18 cellular contexts compared by ENCODE assay signal in the genomic region with DNA sequence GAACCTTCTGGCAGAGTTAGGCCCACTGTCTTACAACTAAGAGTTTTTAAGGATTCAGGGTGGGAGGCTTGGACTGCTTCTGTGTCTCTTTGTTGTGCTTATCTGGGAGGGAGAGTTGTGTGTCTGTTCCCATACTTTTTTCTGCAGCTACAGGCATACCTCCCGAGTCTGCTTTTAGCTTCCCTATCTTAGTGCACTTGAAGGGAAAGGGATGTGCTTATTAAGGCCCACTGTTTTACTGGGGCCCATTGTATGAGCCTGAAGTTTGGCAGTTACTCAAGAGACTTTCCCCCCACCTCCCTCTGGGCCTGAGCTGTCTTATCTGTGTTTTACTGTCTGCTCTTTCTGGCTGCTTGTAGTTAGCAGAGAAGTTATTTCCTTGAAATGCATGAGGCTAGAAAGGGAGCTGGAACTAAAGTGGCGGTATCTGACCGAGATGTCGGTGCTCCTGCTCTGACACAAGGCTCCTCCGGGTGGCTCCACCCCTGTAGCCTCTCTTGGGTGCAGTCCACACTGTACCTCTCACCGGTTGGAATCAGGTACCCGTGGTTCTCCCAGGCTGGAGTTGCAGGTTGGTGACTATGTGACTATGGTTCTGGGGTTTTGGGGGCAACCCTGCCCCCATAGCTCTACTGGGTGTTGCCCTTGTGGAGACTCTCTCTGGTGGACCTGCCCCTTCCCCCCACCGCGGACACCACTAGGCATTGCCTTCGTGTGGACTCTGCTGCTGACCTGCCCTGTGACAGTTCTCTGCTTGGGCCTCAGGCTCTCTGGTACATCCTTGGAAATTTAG. TPM values are rescaled to one million over a fixed set of nuclear protein-coding genes. Genes with fewer than 3 reads are reported as not detected.
DNase-seq lines count a peak whose midpoint lies in the region; ATAC-seq and TF ChIP-seq lines count a peak whose summit lies in the region.
"Had no signal": no experiment of that assay in that cellular context is flagged by ENCODE, and none has a peak within 500 bp of the region (broad histone marks: within the 10 kb centered on the region; RNA-seq: fewer than 3 reads in every experiment).

No MANE protein-coding gene starts in this region.

- no peaks in the 10 kb centered on the region for H3K27me3 ChIP-seq in H7 (ENCODE audit: control insufficient read depth, insufficient read depth, low read length)
- H3K27me3 ChIP-seq in brain microvascular endothelial cell (replicated peaks): no peaks in the 10 kb centered on the region
- H3K27me3 ChIP-seq in right cardiac atrium (ENCODE audit: control insufficient read depth, insufficient read depth): no peaks in the 10 kb centered on the region
- no peaks in the 10 kb centered on the region for H3K27me3 ChIP-seq in SJCRH30

- H3K4me1 ChIP-seq in right cardiac atrium (ENCODE audit: control insufficient read depth, insufficient read depth, low read length) (peaks cover 10% of the 10 kb centered on the region), SJCRH30 (no peaks in the 10 kb centered on the region)

- H3K27ac ChIP-seq in brain microvascular endothelial cell: no peak overlapping the region
- peak overlapping the region; percentile 25 for H3K27ac ChIP-seq in right cardiac atrium (ENCODE audit: low read length)
- no peak overlapping the region for H3K27ac ChIP-seq in SJCRH30
- H3K27ac ChIP-seq: parathyroid adenoma had no signal

- ATAC-seq in right cardiac atrium: peak; percentile 71 to 75
- ATAC-seq: activated T-cell treated with anti-CD3 and anti-CD28 coated beads, Interleukin-2, amount 50 U/mL, for 4 hours; SK-N-SH treated with all-trans-retinoic acid at 6 μM for 48 hours had no signal

- H3K4me1 Mint-ChIP-seq in neural crest cell: peaks cover 15% of the 10 kb centered on the region
- H3K4me1 Mint-ChIP-seq in activated CD4-positive, alpha-beta T cell treated with anti-CD3 and anti-CD28 coated beads, Interleukin-2, amount 10 ng/mL, durations not matched to agents 24 days and 14 days: peaks cover 3% of the 10 kb centered on the region

- no peak overlapping the region for H3K4me3 Mint-ChIP-seq in neural crest cell
- no peak overlapping the region for H3K4me3 Mint-ChIP-seq in activated CD4-positive, alpha-beta T cell treated with anti-CD3 and anti-CD28 coated beads, Interleukin-2, amount 10 ng/mL, durations not matched to agents 24 days and 14 days
- H3K4me3 Mint-ChIP-seq: activated T-cell treated with anti-CD3 and anti-CD28 coated beads, Interleukin-2, amount 50 U/mL, for 4 hours; B cell had no signal

- H3K27ac Mint-ChIP-seq in neural crest cell (ENCODE audit: unreplicated experiment): peak overlapping the region; percentile 69
- H3K27ac Mint-ChIP-seq in activated CD4-positive, alpha-beta T cell treated with anti-CD3 and anti-CD28 coated beads, Interleukin-2, amount 10 ng/mL, durations not matched to agents 24 days and 14 days: no peak overlapping the region
- H3K27ac Mint-ChIP-seq: B cell had no signal

- H3K9me3 ChIP-seq in right cardiac atrium (ENCODE audit: control insufficient read depth, low read length) (no peaks in the 10 kb centered on the region), SJCRH30 (replicated peaks) (no peaks in the 10 kb centered on the region; the same call in 1 of the 2 replicates)

- H3K4me3 ChIP-seq in H7 (ENCODE audit: insufficient read depth, low read depth, low read length): no peak overlapping the region
- no peak overlapping the region for H3K4me3 ChIP-seq in brain microvascular endothelial cell (ENCODE audit: low read depth, low read length)
- H3K4me3 ChIP-seq in right cardiac atrium (ENCODE audit: low read length): no peak overlapping the region
- H3K4me3 ChIP-seq in SJCRH30: no peak overlapping the region

- peaks cover 20% of the 10 kb centered on the region for H3K36me3 Mint-ChIP-seq in neural crest cell (ENCODE audit: low read depth)
- peaks cover 8% of the 10 kb centered on the region for H3K36me3 Mint-ChIP-seq in activated CD4-positive, alpha-beta T cell treated with anti-CD3 and anti-CD28 coated beads, Interleukin-2, amount 10 ng/mL, durations not matched to agents 24 days and 14 days (ENCODE audit: low read depth)

- TF ChIP-seq CTCF in brain microvascular endothelial cell (IDR thresholded peaks at IDR 0.05; ENCODE audit: low read depth, low read length, missing control alignments) (no peak), neural crest cell (conservative IDR thresholded peaks at IDR 0.05) (no peak)

- intact Hi-C loops in right cardiac atrium (cut with DNase I): no loop called here
- intact Hi-C loops in activated CD4-positive, alpha-beta T cell treated with anti-CD3 and anti-CD28 coated beads, Interleukin-2, amount 10 ng/mL, durations not matched to agents 24 days and 14 days (cut with micrococcal nuclease): no loop called here

- 35% methylated on average over 10 of the region's 10 CpGs for WGBS in right cardiac atrium

- H3K36me3 ChIP-seq in H7 (replicated peaks; ENCODE audit: control insufficient read depth, insufficient read depth, low read length) (no peaks in the 10 kb centered on the region), brain microvascular endothelial cell (replicated peaks) (peaks cover 3% of the 10 kb centered on the region), SJCRH30 (peaks cover 10% of the 10 kb centered on the region)

- peak; percentile 44 for DNase-seq in H7
- peak; percentile 21 for DNase-seq in brain microvascular endothelial cell
- no peak for DNase-seq in right cardiac atrium
- DNase-seq in neural crest cell (ENCODE audit: low read depth, low spot score): no peak
- DNase-seq in NCI-H2081 (lab: John Stamatoyannopoulos, UW): no peak
- DNase-seq in SJCRH30: no peak
- DNase-seq in activated CD4-positive, alpha-beta T cell treated with anti-CD3 and anti-CD28 coated beads, Interleukin-2, amount 10 ng/mL, durations not matched to agents 24 days and 14 days: no peak
- no peak for DNase-seq in KBM-7
- DNase-seq: activated CD4-positive, alpha-beta T cell treated with anti-CD3 and anti-CD28 coated beads for 4 hours; activated T-cell treated with anti-CD3 and anti-CD28 coated beads, Interleukin-2, amount 50 U/mL, for 4 hours; amygdala; effector CD8-positive, alpha-beta T cell; glutamatergic neuron; NCI-H2171; NK-92 treated with Interleukin-12 subunit alpha and Interleukin-12 subunit beta, amount 100 ng/mL, for 24 hours had no signal

- in situ Hi-C loops in brain microvascular endothelial cell (cut with HindIII; ENCODE audit: low pct_ligation_motif_present, low sequenced_read_pairs): no loop called here
- in situ Hi-C loops in KBM-7 (cut with MboI; ENCODE audit: low pct_unique_long_range_greater_than_20kb, low sequenced_read_pairs): no loop called here

- H3K27me3 Mint-ChIP-seq in neural crest cell (ENCODE audit: low read depth): no peaks in the 10 kb centered on the region
- no peaks in the 10 kb centered on the region for H3K27me3 Mint-ChIP-seq in activated CD4-positive, alpha-beta T cell treated with anti-CD3 and anti-CD28 coated beads, Interleukin-2, amount 10 ng/mL, durations not matched to agents 24 days and 14 days
- H3K27me3 Mint-ChIP-seq: B cell had no signal

- no peaks in the 10 kb centered on the region for H3K9me3 Mint-ChIP-seq in neural crest cell
- no peaks in the 10 kb centered on the region for H3K9me3 Mint-ChIP-seq in activated CD4-positive, alpha-beta T cell treated with anti-CD3 and anti-CD28 coated beads, Interleukin-2, amount 10 ng/mL, durations not matched to agents 24 days and 14 days
- H3K9me3 Mint-ChIP-seq: activated T-cell treated with anti-CD3 and anti-CD28 coated beads, Interleukin-2, amount 50 U/mL, for 4 hours had no signal

RNA-seq across cellular contexts. Expression of a gene that starts 12.9 kb away (rescaled TPM):
- 9.3 and 11.8 TPM in 2 replicates for total RNA-seq in H7 (2014; rRNA removed; shearing (Covaris generic))
- total RNA-seq in right cardiac atrium (10 to 100 TPM; 83.2 to 98.2 (median 93.6) TPM), neural crest cell (29.5 and 30.2 TPM in 2 replicates)
- 39.8 TPM for polyA plus RNA-seq in right cardiac atrium
- 26.4 and 31.4 TPM in 2 replicates for total RNA-seq in SJCRH30 (2014; rRNA removed; shearing (Covaris generic))
- total RNA-seq in activated CD4-positive, alpha-beta T cell treated with anti-CD3 and anti-CD28 coated beads, Interleukin-2, amount 10 ng/mL, durations not matched to agents 24 days and 14 days: 25.8 and 26.0 TPM in 2 replicates

RNA-seq across cellular contexts. Expression of a gene that starts 15.4 kb away (rescaled TPM):
- 61.5 and 80.7 TPM in 2 replicates for total RNA-seq in H7 (2014; rRNA removed; shearing (Covaris generic))
- total RNA-seq in right cardiac atrium: 10 to 100 TPM; 51.3 to 62.3 (median 58.1) TPM
- 94.1 TPM for polyA plus RNA-seq in right cardiac atrium
- total RNA-seq in neural crest cell: 55.1 and 55.7 TPM in 2 replicates
- total RNA-seq in SJCRH30 (2014; rRNA removed; shearing (Covaris generic)): 40.5 and 41.2 TPM in 2 replicates
- total RNA-seq in activated CD4-positive, alpha-beta T cell treated with anti-CD3 and anti-CD28 coated beads, Interleukin-2, amount 10 ng/mL, durations not matched to agents 24 days and 14 days: 99.7 and 102 TPM in 2 replicates

RNA-seq across cellular contexts. Expression of a gene that starts 41.5 kb away (rescaled TPM):
- 110 and 169 TPM in 2 replicates for total RNA-seq in H7 (2014; rRNA removed; shearing (Covaris generic))
- 10 to 100 TPM; 55.2 to 65.1 (median 59.5) TPM for total RNA-seq in right cardiac atrium
- 73.3 TPM for polyA plus RNA-seq in right cardiac atrium
- total RNA-seq in neural crest cell: 183 and 187 TPM in 2 replicates
- total RNA-seq in SJCRH30 (2014; rRNA removed; shearing (Covaris generic)): 225 and 256 TPM in 2 replicates
- 113 TPM in 2 replicates for total RNA-seq in activated CD4-positive, alpha-beta T cell treated with anti-CD3 and anti-CD28 coated beads, Interleukin-2, amount 10 ng/mL, durations not matched to agents 24 days and 14 days

Comparison
In these comparisons a context has a peak if more than half of its experiments do, and no peak if none do; other contexts are left out.
1. DNase-seq: peak in H7 (single experiment) and brain microvascular endothelial cell (single experiment); none in right cardiac atrium (0 of 3), neural crest cell (single experiment), NCI-H2081 (0 of 2), SJCRH30 (0 of 2), activated CD4-positive, alpha-beta T cell treated with anti-CD3 and anti-CD28 coated beads, Interleukin-2, amount 10 ng/mL, durations not matched to agents 24 days and 14 days (single experiment) and KBM-7 (single experiment).